In genomic region chr1:211703812-211704566, GRCh38 we compare ENCODE assay signal across 14 cellular contexts. TPM values are rescaled to one million over a fixed set of nuclear protein-coding genes. Genes with fewer than 3 reads are reported as not detected.
DNase-seq lines count a peak whose midpoint lies in the region; ATAC-seq and TF ChIP-seq lines count a peak whose summit lies in the region.
"Had no signal": no experiment of that assay in that cellular context is flagged by ENCODE, and none has a peak within 500 bp of the region (broad histone marks: within the 10 kb centered on the region; RNA-seq: fewer than 3 reads in every experiment).

No MANE protein-coding gene starts in this region.

- intact Hi-C loops in Panc1 (cut with micrococcal nuclease; ENCODE audit: unreplicated experiment): no loop called here
- intact Hi-C loops in CD8-positive, alpha-beta T cell (cut with DNase I, micrococcal nuclease): no loop called here

- peaks cover 4% of the 10 kb centered on the region for H3K4me1 Mint-ChIP-seq in CD8-positive, alpha-beta T cell (ENCODE audit: low read depth)

- H3K27me3 Mint-ChIP-seq in CD8-positive, alpha-beta T cell (ENCODE audit: low read depth): no peaks in the 10 kb centered on the region
- H3K27me3 Mint-ChIP-seq: T-cell had no signal

- in situ Hi-C loops in Panc1 (cut with HindIII; ENCODE audit: low pct_unique_long_range_greater_than_20kb, low sequenced_read_pairs): no loop called here

- no peaks in the 10 kb centered on the region for H3K36me3 Mint-ChIP-seq in CD8-positive, alpha-beta T cell
- H3K36me3 Mint-ChIP-seq: activated naive CD8-positive, alpha-beta T cell treated with anti-CD3 and anti-CD28 coated beads, Interleukin-2, amount 10 ng/mL, durations not matched to agents 7 days and 5 days; T-cell had no signal

- H3K36me3 ChIP-seq in Panc1 (ENCODE audit: control insufficient read depth, insufficient read depth, low read length): no peaks in the 10 kb centered on the region
- no peaks in the 10 kb centered on the region for H3K36me3 ChIP-seq in CD8-positive, alpha-beta T cell (ENCODE audit: insufficient read depth, low read length)
- H3K36me3 ChIP-seq: BE2C, upper lobe of right lung had no signal

- peak overlapping the region; percentile 61 for H3K27ac ChIP-seq in Panc1 (ENCODE audit: low read length)
- no peak overlapping the region for H3K27ac ChIP-seq in CD8-positive, alpha-beta T cell (ENCODE audit: low read depth, low read length)
- H3K27ac ChIP-seq: upper lobe of right lung had no signal

- DNase-seq in DMS53 (lab: John Stamatoyannopoulos, UW) (peak; percentile 99), NCI-H2081 (lab: John Stamatoyannopoulos, UW) (peak; percentile 64 to 87), Panc1 (ENCODE audit: low read depth, low spot score) (no peak), mesenteric fat pad (ENCODE audit: low spot score) (peak; percentile 59), activated T-cell treated with anti-CD3 and anti-CD28 coated beads for 4 hours (no peak), ureter (ENCODE audit: low spot score) (no peak)
- DNase-seq in CD8-positive, alpha-beta T cell: no peak
- no peak for DNase-seq in stimulated activated CD4-positive, alpha-beta T cell treated with anti-CD3 and anti-CD28 coated beads, Interleukin-4, amount 100 ng/mL, for 1 hour
- DNase-seq: activated naive CD8-positive, alpha-beta T cell treated with anti-CD3 and anti-CD28 coated beads, Interleukin-2, amount 10 ng/mL, durations not matched to agents 7 days and 5 days; BE2C; NCI-H1048; T-cell; upper lobe of right lung had no signal

- no peaks in the 10 kb centered on the region for H3K9me3 ChIP-seq in Panc1 (ENCODE audit: control insufficient read depth, insufficient read depth, low read depth, low read length)
- no peaks in the 10 kb centered on the region for H3K9me3 ChIP-seq in CD8-positive, alpha-beta T cell (ENCODE audit: low read length)
- H3K9me3 ChIP-seq: BE2C, upper lobe of right lung had no signal

- no peak overlapping the region for H3K4me3 Mint-ChIP-seq in CD8-positive, alpha-beta T cell
- H3K4me3 Mint-ChIP-seq: activated naive CD8-positive, alpha-beta T cell treated with anti-CD3 and anti-CD28 coated beads, Interleukin-2, amount 10 ng/mL, durations not matched to agents 7 days and 5 days; T-cell had no signal

- CTCF ChIA-PET in Panc1 (lab: Charles Lee): interaction anchor here (0.6 kb wide), 1 partner anchor 83 kb away, joined by 6 read pairs; no protein-coding TSS in a partner anchor
- CTCF ChIA-PET in CD8-positive, alpha-beta T cell (lab: Charles Lee): interaction anchor here (1.0 to 1.4 kb wide), 2 partner anchors 9 to 21 kb away, joined by 3 to 4 read pairs; no protein-coding TSS in a partner anchor

- POLR2A ChIA-PET in Panc1 (lab: Charles Lee): no interaction called here
- POLR2A ChIA-PET in CD8-positive, alpha-beta T cell (lab: Charles Lee): no interaction called here

- no peak for ATAC-seq in Panc1
- no peak for ATAC-seq in CD8-positive, alpha-beta T cell
- ATAC-seq: T-cell, upper lobe of right lung had no signal

- H3K27me3 ChIP-seq in Panc1 (ENCODE audit: control insufficient read depth, insufficient read depth, low read length): no peaks in the 10 kb centered on the region
- no peaks in the 10 kb centered on the region for H3K27me3 ChIP-seq in CD8-positive, alpha-beta T cell (ENCODE audit: insufficient read depth, low read length)
- H3K27me3 ChIP-seq: BE2C, upper lobe of right lung had no signal

- H3K27ac Mint-ChIP-seq in CD8-positive, alpha-beta T cell: no peak overlapping the region
- H3K27ac Mint-ChIP-seq: activated naive CD8-positive, alpha-beta T cell treated with anti-CD3 and anti-CD28 coated beads, Interleukin-2, amount 10 ng/mL, durations not matched to agents 7 days and 5 days; T-cell had no signal

- H3K4me3 ChIP-seq in Panc1 (ENCODE audit: low read depth in 2 of 2, low read length in 2 of 2): no peak overlapping the region
- no peak overlapping the region for H3K4me3 ChIP-seq in CD8-positive, alpha-beta T cell (ENCODE audit: low read depth, low read length)
- H3K4me3 ChIP-seq: upper lobe of right lung had no signal

- peaks cover 36% of the 10 kb centered on the region for H3K4me1 ChIP-seq in Panc1 (ENCODE audit: control insufficient read depth, insufficient read depth, low read length)
- H3K4me1 ChIP-seq in CD8-positive, alpha-beta T cell (ENCODE audit: insufficient read depth, low read length): no peaks in the 10 kb centered on the region
- H3K4me1 ChIP-seq: BE2C, upper lobe of right lung had no signal

- BruUV-seq in Panc1 (replicated peaks; lab: Mats Ljungman, UMichigan): no TSS peak

- no peaks in the 10 kb centered on the region for H3K9me3 Mint-ChIP-seq in CD8-positive, alpha-beta T cell
- H3K9me3 Mint-ChIP-seq: activated naive CD8-positive, alpha-beta T cell treated with anti-CD3 and anti-CD28 coated beads, Interleukin-2, amount 10 ng/mL, durations not matched to agents 7 days and 5 days; T-cell had no signal

- TF ChIP-seq CTCF in Panc1 (IDR thresholded peaks at IDR 0.05): no peak
- no peak for TF ChIP-seq CTCF in CD8-positive, alpha-beta T cell (IDR thresholded peaks at IDR 0.05)

RNA-seq across cellular contexts. Expression of gene NEK2, which starts 28.6 kb away (rescaled TPM):
- total RNA-seq in Panc1 (2021; ENCODE audit: unreplicated experiment) (34.4 TPM), mesenteric fat pad (not detected), ureter (not detected)
- 11.0 TPM for polyA plus RNA-seq in Panc1 (2012; ENCODE audit: insufficient read length)
- under 1 TPM; 0.19 to 0.35 TPM for total RNA-seq in CD8-positive, alpha-beta T cell
- total RNA-seq: cardiac septum had no signal

Comparison
In these comparisons a context has a peak if more than half of its experiments do, and no peak if none do; other contexts are left out.
1. DNase-seq: peak in DMS53 (single experiment), NCI-H2081 (2 of 2) and mesenteric fat pad (single experiment); none in Panc1 (single experiment), activated T-cell treated with anti-CD3 and anti-CD28 coated beads for 4 hours (single experiment), CD8-positive, alpha-beta T cell (0 of 7), stimulated activated CD4-positive, alpha-beta T cell treated with anti-CD3 and anti-CD28 coated beads, Interleukin-4, amount 100 ng/mL, for 1 hour (single experiment) and ureter (single experiment).
2. RNA of gene NEK2, which starts 28.6 kb away (total RNA-seq): 34.4 TPM in Panc1 (single experiment); 0.19 to 0.35 TPM in CD8-positive, alpha-beta T cell, not detected in ureter (single experiment) and not detected in mesenteric fat pad (single experiment); every median in the first group is over 10 times any median in the second.